8 cellular contexts compared by ENCODE assay signal in genomic region chr7:100444311-100445278, GRCh38. TPM values are rescaled to one million over a fixed set of nuclear protein-coding genes. Genes with fewer than 3 reads are reported as not detected.
DNase-seq lines count a peak whose midpoint lies in the region; ATAC-seq and TF ChIP-seq lines count a peak whose summit lies in the region.

No MANE protein-coding gene starts in this region.

- ATAC-seq in Panc1 (peak; percentile 42), esophagus mucosa (peak; percentile 63), GM19395 (IDR thresholded peaks at IDR 0.05; ENCODE audit: unreplicated experiment) (no peak), HG02610 (IDR thresholded peaks at IDR 0.05; ENCODE audit: unreplicated experiment) (no peak)

- H3K4me2 ChIP-seq in parathyroid adenoma (ENCODE audit: low read length): no peak overlapping the region

- CTCF ChIA-PET in Panc1 (lab: Charles Lee): interaction anchor here (0.9 kb wide), 1 partner anchor 115 kb away, joined by 4 read pairs; no protein-coding TSS in a partner anchor
- CTCF ChIA-PET in A673 (lab: Charles Lee): no interaction called here

- DNase-seq in EL (peak; percentile 85), Panc1 (ENCODE audit: low read depth, low spot score) (peak; percentile 69), medulla oblongata (ENCODE audit: extremely low spot score) (no peak), A673 (ENCODE audit: low spot score) (no peak)

- BruUV-seq in Panc1 (replicated peaks; lab: Mats Ljungman, UMichigan): no TSS peak
- no TSS peak for BruUV-seq in A673 (replicated peaks; lab: Mats Ljungman, UMichigan)

- H3K4me1 ChIP-seq in Panc1 (ENCODE audit: control insufficient read depth, insufficient read depth, low read length) (no peaks in the 10 kb centered on the region), parathyroid adenoma (peaks cover 3% of the 10 kb centered on the region), A673 (ENCODE audit: insufficient read depth, low read length, poor library complexity, severe bottlenecking) (no peaks in the 10 kb centered on the region)

- no peaks in the 10 kb centered on the region for H3K36me3 ChIP-seq in Panc1 (ENCODE audit: control insufficient read depth, insufficient read depth, low read length)
- no peaks in the 10 kb centered on the region for H3K36me3 ChIP-seq in parathyroid adenoma (ENCODE audit: control insufficient read depth, insufficient read depth, low read length)
- H3K36me3 ChIP-seq in A673 (ENCODE audit: insufficient read depth, low read length, poor library complexity, severe bottlenecking): no peaks in the 10 kb centered on the region

- peak overlapping the region; percentile 17 for H2AFZ ChIP-seq in parathyroid adenoma

- H3K27ac ChIP-seq in Panc1 (ENCODE audit: low read length): no peak overlapping the region; the same call in 1 of the 2 replicates
- peak overlapping the region; percentile 60 for H3K27ac ChIP-seq in parathyroid adenoma
- no peak overlapping the region for H3K27ac ChIP-seq in A673 (ENCODE audit: low read depth, low read length, poor library complexity, severe bottlenecking)

- no peak overlapping the region for H3K9ac ChIP-seq in parathyroid adenoma

- H3K4me3 ChIP-seq in Panc1 (ENCODE audit: low read depth in 2 of 2, low read length in 2 of 2): no peak overlapping the region
- H3K4me3 ChIP-seq in parathyroid adenoma (ENCODE audit: low read depth, low read length): no peak overlapping the region
- H3K4me3 ChIP-seq in A673 (ENCODE audit: low read depth, low read length, poor library complexity, severe bottlenecking): no peak overlapping the region

- no peak for TF ChIP-seq CTCF in Panc1 (IDR thresholded peaks at IDR 0.05)
- TF ChIP-seq CTCF in parathyroid adenoma (IDR thresholded peaks at IDR 0.05): no peak
- TF ChIP-seq CTCF in A673 (conservative IDR thresholded peaks at IDR 0.05; ENCODE audit: low read depth, low read length): no peak

- no peaks in the 10 kb centered on the region for H3K79me2 ChIP-seq in parathyroid adenoma

- in situ Hi-C loops in Panc1 (cut with HindIII; ENCODE audit: low pct_unique_long_range_greater_than_20kb, low sequenced_read_pairs): no loop called here

- H3K9me3 ChIP-seq in Panc1 (ENCODE audit: control insufficient read depth, insufficient read depth, low read depth, low read length): no peaks in the 10 kb centered on the region
- H3K9me3 ChIP-seq in parathyroid adenoma (ENCODE audit: control insufficient read depth, low read length): no peaks in the 10 kb centered on the region
- no peaks in the 10 kb centered on the region for H3K9me3 ChIP-seq in A673 (ENCODE audit: low read depth, low read length, poor library complexity, severe bottlenecking)

- intact Hi-C loops in Panc1 (cut with micrococcal nuclease; ENCODE audit: unreplicated experiment): no loop called here
- intact Hi-C loops in A673 (cut with micrococcal nuclease; ENCODE audit: unreplicated experiment): no loop called here

- no peaks in the 10 kb centered on the region for H3K27me3 ChIP-seq in Panc1 (ENCODE audit: control insufficient read depth, insufficient read depth, low read length)
- no peaks in the 10 kb centered on the region for H3K27me3 ChIP-seq in parathyroid adenoma (ENCODE audit: control insufficient read depth, insufficient read depth, low read length)
- no peaks in the 10 kb centered on the region for H3K27me3 ChIP-seq in A673 (replicated peaks; ENCODE audit: insufficient read depth, low read depth, low read length, poor library complexity)

- POLR2A ChIA-PET in Panc1 (lab: Charles Lee): no interaction called here
- POLR2A ChIA-PET in A673 (lab: Charles Lee; ENCODE audit: low non-redundant PET): no interaction called here

RNA-seq across cellular contexts. Expression of gene PPP1R35, which starts 8.3 kb away (rescaled TPM):
- total RNA-seq in Panc1 (2021; ENCODE audit: unreplicated experiment) (74.4 TPM), esophagus mucosa (27.4 TPM), A673 (2021) (27.3 and 37.3 TPM in 2 replicates)
- polyA plus RNA-seq in Panc1 (2012; ENCODE audit: insufficient read length): 63.9 TPM

RNA-seq across cellular contexts. Expression of gene MEPCE, which starts 15.0 kb away (rescaled TPM):
- 72.1 TPM for total RNA-seq in Panc1 (2021; ENCODE audit: unreplicated experiment)
- 77.1 TPM for polyA plus RNA-seq in Panc1 (2012; ENCODE audit: insufficient read length)
- 22.3 TPM for total RNA-seq in esophagus mucosa
- 65.3 and 85.9 TPM in 2 replicates for total RNA-seq in A673 (2021)

RNA-seq across cellular contexts. Expression of gene ZCWPW1, which starts 16.1 kb away (rescaled TPM):
- total RNA-seq in Panc1 (2021; ENCODE audit: unreplicated experiment) (6.5 TPM), esophagus mucosa (1.4 TPM), A673 (2021) (0.45 and 1.1 TPM in 2 replicates)
- 4.2 TPM for polyA plus RNA-seq in Panc1 (2012; ENCODE audit: insufficient read length)

RNA-seq across cellular contexts. Expression of gene SPACDR, which starts 19.5 kb away (rescaled TPM):
- total RNA-seq in Panc1 (2021; ENCODE audit: unreplicated experiment): 1.5 TPM
- polyA plus RNA-seq in Panc1 (2012; ENCODE audit: insufficient read length): 2.5 TPM
- 0.24 TPM for total RNA-seq in esophagus mucosa
- total RNA-seq in A673 (2021): 2.9 and 3.9 TPM in 2 replicates

RNA-seq across cellular contexts. Expression of gene TSC22D4, which starts 34.4 kb away (rescaled TPM):
- total RNA-seq in Panc1 (2021; ENCODE audit: unreplicated experiment) (82.6 TPM), esophagus mucosa (31.1 TPM), A673 (2021) (69.0 and 71.0 TPM in 2 replicates)
- 73.5 TPM for polyA plus RNA-seq in Panc1 (2012; ENCODE audit: insufficient read length)

Comparison
In these comparisons a context has a peak if more than half of its experiments do, and no peak if none do; other contexts are left out.
1. DNase-seq: peak in EL (single experiment) and Panc1 (single experiment); none in medulla oblongata (single experiment) and A673 (single experiment).
2. ATAC-seq: peak in Panc1 (single experiment) and esophagus mucosa (single experiment); none in GM19395 (single experiment) and HG02610 (single experiment).